8 cellular contexts compared by ENCODE assay signal in the genomic region with DNA sequence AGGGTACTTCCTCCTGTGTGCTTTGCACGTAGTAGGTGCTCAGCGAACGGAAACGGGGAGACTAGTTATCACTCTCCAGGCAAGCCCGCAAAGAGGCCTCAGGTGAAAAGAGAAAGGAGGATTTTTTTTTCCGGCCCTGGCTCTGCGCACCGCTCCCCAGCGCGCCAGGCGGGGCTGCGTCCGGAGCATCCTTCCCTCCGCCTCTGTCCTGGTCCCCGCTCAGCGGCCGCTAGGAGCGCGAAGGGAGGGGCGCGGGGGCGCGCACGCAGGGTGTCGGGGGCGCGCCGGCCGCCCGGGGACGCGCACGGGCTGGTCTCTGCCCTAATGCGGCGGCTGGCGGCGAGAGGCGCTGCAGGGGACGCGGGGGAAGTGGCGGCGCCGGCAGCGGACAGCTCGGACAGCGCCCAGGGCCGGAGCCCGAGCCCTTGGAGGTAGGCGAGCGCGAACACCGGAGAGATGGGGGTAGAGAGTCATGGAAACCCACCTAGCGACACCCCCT. TPM values are rescaled to one million over a fixed set of nuclear protein-coding genes. Genes with fewer than 3 reads are reported as not detected.
DNase-seq lines count a peak whose midpoint lies in the region; ATAC-seq and TF ChIP-seq lines count a peak whose summit lies in the region.

No MANE protein-coding gene starts in this region.

- no peak overlapping the region for H3K4me3 ChIP-seq in choroid plexus epithelial cell (ENCODE audit: low read depth, low read length)

- ATAC-seq in left colon (peak; percentile 99), HG02938 (IDR thresholded peaks at IDR 0.05; ENCODE audit: unreplicated experiment) (no peak)

- DNase-seq in Ammon's horn (ENCODE audit: low spot score) (peak; percentile 86), HPDE6-E6E7 (ENCODE audit: extremely low spot score) (peak; percentile 31), SK-N-DZ (ENCODE audit: low spot score) (peak; percentile 79), choroid plexus epithelial cell (ENCODE audit: low read depth) (peak; percentile 5), left colon (peak; percentile 42 to 69), RKO (ENCODE audit: low spot score) (no peak)
- DNase-seq in stimulated activated CD4-positive, alpha-beta T cell treated with anti-CD3 and anti-CD28 coated beads, Interleukin-15, amount 100 ng/mL, for 48 hours (ENCODE audit: low read depth in 2 of 2): peak; percentile 14 to 49

- TF ChIP-seq CTCF in choroid plexus epithelial cell (conservative IDR thresholded peaks at IDR 0.05; ENCODE audit: low read depth, low read length): no peak

- intact Hi-C loops in left colon (cut with DNase I, micrococcal nuclease): no loop called here

RNA-seq across cellular contexts. Expression of gene NFASC, which starts 42.3 kb away (rescaled TPM):
- 5.3 and 6.6 TPM in 2 replicates for polyA plus RNA-seq in SK-N-DZ (2014; cell fraction: cytosol; rRNA removed)
- polyA plus RNA-seq in SK-N-DZ (2014; cell fraction: nucleus; rRNA removed): 8.4 and 13.4 TPM in 2 replicates
- 10 to 100 TPM in 1 of 2 donors, 1 to 10 TPM in 1; 8.2 to 23.2 TPM for total RNA-seq in left colon
